1 cellular context compared by ENCODE assay signal in the genomic region with DNA sequence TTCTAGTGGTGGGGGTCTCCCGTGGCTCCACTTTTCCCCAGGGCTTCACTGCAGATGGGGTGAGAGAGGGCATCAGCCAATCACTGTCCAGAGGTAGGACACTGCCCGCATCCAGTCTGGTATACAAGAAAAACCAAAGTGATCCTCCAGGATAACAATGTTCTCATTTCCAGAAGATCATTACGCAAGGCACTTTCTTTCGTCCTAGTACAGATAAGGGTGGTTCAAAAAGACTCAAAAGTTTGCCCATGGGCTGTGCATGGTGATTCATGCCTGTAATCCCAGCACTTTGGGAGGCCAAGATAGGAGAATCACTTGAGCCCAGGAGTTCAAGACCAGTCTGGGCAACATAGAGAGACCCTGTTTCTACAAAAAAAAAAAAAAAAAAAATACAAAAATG.
TF ChIP-seq lines count a peak whose summit lies in the region.

No MANE protein-coding gene starts in this region.

TF ChIP-seq in K562, 482 proteins besides CTCF, POLR2A, EP300 and RAD21 (continued from another document):
- TF ChIP-seq POU5F1 (IDR thresholded peaks at IDR 0.05; ENCODE audit: borderline replicate concordance, low read depth, low read length, partially characterized antibody) (no peak), TCF7L2 (IDR thresholded peaks at IDR 0.05; ENCODE audit: low read depth, low read length) (no peak)
